Comparison of ENCODE assay signal across 8 cellular contexts in genomic region chr17:79075433-79075805, GRCh38. TPM values are rescaled to one million over a fixed set of nuclear protein-coding genes. Genes with fewer than 3 reads are reported as not detected.
DNase-seq lines count a peak whose midpoint lies in the region; ATAC-seq, FAIRE-seq and TF ChIP-seq lines count a peak whose summit lies in the region.

No MANE protein-coding gene starts in this region.

- H3K4me2 ChIP-seq in IMR-90 (ENCODE audit: low read depth, low read length) (peak overlapping the region; percentile 71), keratinocyte (ENCODE audit: control insufficient read depth, extremely low read depth, insufficient read depth, low read depth, low read length) (peak overlapping the region; percentile 80)

- H4K20me1 ChIP-seq in IMR-90 (ENCODE audit: insufficient read depth, low read length) (no peaks in the 10 kb centered on the region), keratinocyte (ENCODE audit: control insufficient read depth, extremely low read depth, insufficient read depth, low read length) (no peaks in the 10 kb centered on the region)

- H3K36me3 ChIP-seq in IMR-90 (ENCODE audit: control insufficient read depth, insufficient read depth, low read length) (peaks cover 19% of the 10 kb centered on the region), keratinocyte (ENCODE audit: control insufficient read depth in 2 of 2, extremely low read depth in 1 of 2, insufficient read depth in 2 of 2, low read length in 2 of 2) (peaks cover 14% of the 10 kb centered on the region in 2 experiments)

- no peak overlapping the region for H2BK20ac ChIP-seq in IMR-90 (ENCODE audit: low read depth, low read length)

- no peak overlapping the region for H4K5ac ChIP-seq in IMR-90 (ENCODE audit: low read depth, low read length)

- dilution Hi-C loops in IMR-90 (cut with HindIII; ENCODE audit: low sequenced_read_pairs, unreplicated experiment): no loop called here
- dilution Hi-C loops in keratinocyte (cut with MboI; ENCODE audit: extremely low pct_ligation_motif_present, low sequenced_read_pairs): no loop called here

- H3K9me1 ChIP-seq in IMR-90 (ENCODE audit: insufficient read depth, low read length) (no peaks in the 10 kb centered on the region; the same call in 1 of the 2 replicates), keratinocyte (ENCODE audit: control insufficient read depth, extremely low read depth, insufficient read depth, low read length) (no peaks in the 10 kb centered on the region)

- H3K4ac ChIP-seq in IMR-90 (ENCODE audit: low read depth, low read length): peak overlapping the region; percentile 72

- peak overlapping the region; percentile 81 for H2AK9ac ChIP-seq in IMR-90 (replicated peaks; ENCODE audit: low read depth, low read length, poor library complexity)

- TF ChIP-seq RAD21 in IMR-90 (IDR thresholded peaks at IDR 0.05; ENCODE audit: low read length): no peak

- no peak for FAIRE-seq in keratinocyte (lab: Jason Lieb, UNC)

- in situ Hi-C loops in IMR-90 (cut with MboI; ENCODE audit: low sequenced_read_pairs): loop anchor here (25.0 kb wide), 1 partner anchor 637 kb away; no protein-coding TSS in a partner anchor
- in situ Hi-C loops in astrocyte of the spinal cord (cut with HindIII; ENCODE audit: low sequenced_read_pairs): no loop called here

- H3K18ac ChIP-seq in IMR-90 (ENCODE audit: low read depth, low read length): no peak overlapping the region

- ATAC-seq in IMR-90 (ENCODE audit: low read depth): peak; percentile 40
- ATAC-seq in HG02610 (IDR thresholded peaks at IDR 0.05; ENCODE audit: unreplicated experiment): no peak

- POLR2A ChIA-PET in IMR-90 (lab: Charles Lee; ENCODE audit: unreplicated experiment): no interaction called here

- peak; percentile 40 to 41 for DNase-seq in stimulated activated CD4-positive, alpha-beta T cell treated with anti-CD3 and anti-CD28 coated beads, Interleukin-2, amount 100 ng/mL, for 24 hours
- DNase-seq in stimulated activated CD4-positive, alpha-beta T cell treated with anti-CD3 and anti-CD28 coated beads, Interleukin-1b, Interleukin-23, amount 100 ng/mL, for 48 hours: no peak
- DNase-seq in IMR-90 (no peak), astrocyte of the spinal cord (ENCODE audit: low read depth, low spot score) (no peak), keratinocyte (ENCODE audit: low read depth, low spot score) (no peak), occipital lobe (lab: John Stamatoyannopoulos, UW) (no peak)
- DNase-seq in stimulated activated naive CD4-positive, alpha-beta T cell treated with Interleukin-2 at 50 U/mL for 16 hours (lab: John Stamatoyannopoulos, UW): peak; percentile 4

- CTCF ChIA-PET in IMR-90 (lab: Yijun Ruan, JAX): interaction anchor here (1.0 to 1.4 kb wide), 2 partner anchors 10 to 12 kb away, joined by 3 read pairs; no protein-coding TSS in a partner anchor

- H2AFZ ChIP-seq in IMR-90 (replicated peaks; ENCODE audit: low read length, poor library complexity): peak overlapping the region; percentile 91
- H2AFZ ChIP-seq in keratinocyte (ENCODE audit: control insufficient read depth, low read length): peak overlapping the region; percentile 10

- H3K79me2 ChIP-seq in keratinocyte (ENCODE audit: control insufficient read depth, insufficient read depth, low read length): no peaks in the 10 kb centered on the region

- H2BK15ac ChIP-seq in IMR-90 (ENCODE audit: low read depth, low read length): no peak overlapping the region

- H3K4me1 ChIP-seq in IMR-90 (ENCODE audit: control insufficient read depth, insufficient read depth, low read length): 0 out of 2 replicates have a peak, but pooled peaks cover 2% of the 10 kb centered on the region
- H3K4me1 ChIP-seq in keratinocyte (ENCODE audit: control insufficient read depth, extremely low read depth, insufficient read depth, low read length): no peaks in the 10 kb centered on the region

- H3K9ac ChIP-seq in IMR-90 (ENCODE audit: low read depth, low read length) (peak overlapping the region; percentile 64), keratinocyte (ENCODE audit: control insufficient read depth, extremely low read depth, insufficient read depth, low read length) (peak overlapping the region; percentile 73)

- H3K4me3 ChIP-seq in IMR-90 (ENCODE audit: insufficient read depth, low read depth, low read length) (peak overlapping the region; percentile 89), astrocyte of the spinal cord (ENCODE audit: low read depth, low read length) (peak overlapping the region; percentile 60), keratinocyte (ENCODE audit: control insufficient read depth in 2 of 3, extremely low read depth in 1 of 3, insufficient read depth in 2 of 3, low read depth in 1 of 3, low read length in 3 of 3) (peak overlapping the region; percentile 56 to 71 (median 69))

- H2BK5ac ChIP-seq in IMR-90 (ENCODE audit: low read depth, low read length, poor library complexity, severe bottlenecking): no peak overlapping the region

- H3K9me3 ChIP-seq in IMR-90 (ENCODE audit: control insufficient read depth, insufficient read depth, low read length) (no peaks in the 10 kb centered on the region), keratinocyte (ENCODE audit: control insufficient read depth, low read depth, low read length) (no peaks in the 10 kb centered on the region)

- no peak for TF ChIP-seq POLR2A in IMR-90 (IDR thresholded peaks at IDR 0.05; ENCODE audit: low read depth, low read length)

- H4K91ac ChIP-seq in IMR-90 (ENCODE audit: insufficient read depth, low read depth, low read length): no peak overlapping the region

- BruUV-seq in IMR-90 (replicated peaks; lab: Mats Ljungman, UMichigan): no TSS peak

- H3K27me3 ChIP-seq in IMR-90 (ENCODE audit: control insufficient read depth, insufficient read depth, low read length) (peaks cover 2% of the 10 kb centered on the region), keratinocyte (ENCODE audit: control insufficient read depth, extremely low read depth, insufficient read depth, low read length) (no peaks in the 10 kb centered on the region)

- no peak overlapping the region for H2BK120ac ChIP-seq in IMR-90 (ENCODE audit: low read depth, low read length)

- no CpG with 5 or more reads among the region's 7 CpGs for WGBS in IMR-90 (ENCODE audit: extremely low coverage in 2 of 2, insufficient read length in 1 of 2), 2 experiments

- H2AK5ac ChIP-seq in IMR-90 (ENCODE audit: low read depth, low read length): no peak overlapping the region

- TF ChIP-seq CTCF in IMR-90 (conservative IDR thresholded peaks at IDR 0.05; ENCODE audit: low read depth, low read length): no peak
- TF ChIP-seq CTCF in astrocyte of the spinal cord (IDR thresholded peaks at IDR 0.05; ENCODE audit: low read depth, low read length): no peak
- TF ChIP-seq CTCF in keratinocyte (optimal IDR thresholded peaks at IDR 0.05 in 1 of 3, IDR thresholded peaks at IDR 0.05 in 1 of 3, conservative IDR thresholded peaks at IDR 0.05 in 1 of 3; ENCODE audit: extremely low read depth in 1 of 3, insufficient read depth in 2 of 3, low read length in 3 of 3): no peak

- peak overlapping the region; percentile 79 for H3K23ac ChIP-seq in IMR-90 (ENCODE audit: low read depth, low read length)

- intact Hi-C loops in IMR-90 (cut with micrococcal nuclease): no loop called here

- H4K8ac ChIP-seq in IMR-90 (ENCODE audit: low read depth in 2 of 2, low read length in 2 of 2): peak overlapping the region; percentile 31 to 58; a peak in 2 of 4 replicates

- peak overlapping the region; percentile 58 for H3K14ac ChIP-seq in IMR-90 (replicated peaks; ENCODE audit: low read depth, low read length)

- no peak overlapping the region for H3K56ac ChIP-seq in IMR-90 (ENCODE audit: extremely low read depth, insufficient read depth, low read length)

- peaks cover 0 to 13% of the 10 kb centered on the region in 2 experiments; a peak in 2 of 4 replicates for H3K79me1 ChIP-seq in IMR-90 (ENCODE audit: low read depth in 1 of 2, low read length in 2 of 2)

- peak overlapping the region; percentile 34; the same call in 1 of the 2 replicates for H3K27ac ChIP-seq in IMR-90 (ENCODE audit: insufficient read depth, low read length)
- H3K27ac ChIP-seq in keratinocyte (ENCODE audit: control insufficient read depth, insufficient read depth, low read length): peak overlapping the region; percentile 30

TF ChIP-seq in IMR-90, 13 proteins besides CTCF, POLR2A, EP300 and RAD21:
- TF ChIP-seq SMC3 (IDR thresholded peaks at IDR 0.05; ENCODE audit: low read depth, low read length): no peak
- no peak for TF ChIP-seq CEBPB (IDR thresholded peaks at IDR 0.05; ENCODE audit: low read depth, low read length)

RNA-seq across cellular contexts. Expression of gene ENGASE, which starts 0.8 kb away (rescaled TPM):
- total RNA-seq in IMR-90 (2012; rRNA removed) (2.5 and 3.9 TPM in 2 replicates), occipital lobe (5.8 TPM)
- polyA plus RNA-seq in IMR-90 (2012; rRNA removed) (10.4 and 12.1 TPM in 2 replicates), keratinocyte (6.0 to 9.1 TPM (median 6.6 TPM) in 3 replicates)
- polyA plus RNA-seq in IMR-90 (2012; cell fraction: cytosol; rRNA removed): 5.4 and 8.9 TPM in 2 replicates
- 108 and 158 TPM in 2 replicates for polyA plus RNA-seq in IMR-90 (2012; cell fraction: nucleus; rRNA removed; ENCODE audit: low replicate concordance)
- polyA plus RNA-seq in keratinocyte (2011; ENCODE audit: low read depth): 5.1 TPM
- polyA plus RNA-seq in keratinocyte (2011; cell fraction: cytosol; rRNA removed): 1.3 and 2.0 TPM in 2 replicates
- 35.0 and 42.9 TPM in 2 replicates for polyA plus RNA-seq in keratinocyte (2011; cell fraction: nucleus; rRNA removed)
- polyA plus RNA-seq in keratinocyte (2012; ENCODE audit: low replicate concordance): 7.3 and 8.3 TPM in 2 replicates
- polyA minus RNA-seq in keratinocyte: 5.3 to 13.6 TPM (median 6.8 TPM) in 3 replicates
- 5.6 TPM for polyA minus RNA-seq in keratinocyte (2011; cell fraction: cytosol; rRNA and poly(A)+ RNA removed)
- polyA minus RNA-seq in keratinocyte (2011; cell fraction: nucleus; rRNA and poly(A)+ RNA removed): 8.6 and 9.2 TPM in 2 replicates

RNA-seq across cellular contexts. Expression of gene C1QTNF1, which starts 51.5 kb away (rescaled TPM):
- 1.7 and 3.4 TPM in 2 replicates for total RNA-seq in IMR-90 (2012; rRNA removed)
- polyA plus RNA-seq in IMR-90 (2012; rRNA removed): 8.4 and 9.0 TPM in 2 replicates
- 5.2 and 16.8 TPM in 2 replicates for polyA plus RNA-seq in IMR-90 (2012; cell fraction: cytosol; rRNA removed)
- polyA plus RNA-seq in IMR-90 (2012; cell fraction: nucleus; rRNA removed; ENCODE audit: low replicate concordance): 7.4 and 9.5 TPM in 2 replicates
- polyA plus RNA-seq in keratinocyte: 6.6 to 17.2 TPM (median 14.3 TPM) in 3 replicates
- polyA plus RNA-seq in keratinocyte (2011; ENCODE audit: low read depth): 0.25 TPM
- polyA plus RNA-seq in keratinocyte (2011; cell fraction: cytosol; rRNA removed): 9.6 and 17.3 TPM in 2 replicates
- polyA plus RNA-seq in keratinocyte (2011; cell fraction: nucleus; rRNA removed): 22.3 and 34.7 TPM in 2 replicates
- 1.2 and 18.7 TPM in 2 replicates for polyA plus RNA-seq in keratinocyte (2012; ENCODE audit: low replicate concordance)
- 7.8 to 26.3 TPM (median 17.1 TPM) in 3 replicates for polyA minus RNA-seq in keratinocyte
- 31.3 TPM for polyA minus RNA-seq in keratinocyte (2011; cell fraction: cytosol; rRNA and poly(A)+ RNA removed)
- polyA minus RNA-seq in keratinocyte (2011; cell fraction: nucleus; rRNA and poly(A)+ RNA removed): 28.9 and 39.9 TPM in 2 replicates
- total RNA-seq in occipital lobe: 0.78 TPM

Comparison
In these comparisons a context has a peak if more than half of its experiments do, and no peak if none do; other contexts are left out.
1. DNase-seq: peak in stimulated activated CD4-positive, alpha-beta T cell treated with anti-CD3 and anti-CD28 coated beads, Interleukin-2, amount 100 ng/mL, for 24 hours (2 of 2) and stimulated activated naive CD4-positive, alpha-beta T cell treated with Interleukin-2 at 50 U/mL for 16 hours (single experiment); none in stimulated activated CD4-positive, alpha-beta T cell treated with anti-CD3 and anti-CD28 coated beads, Interleukin-1b, Interleukin-23, amount 100 ng/mL, for 48 hours (single experiment), IMR-90 (single experiment), astrocyte of the spinal cord (single experiment), keratinocyte (single experiment) and occipital lobe (single experiment).
2. Peak in every context shown above with its lines, with median percentiles within 50 percentile points of each other: H3K4me3 ChIP-seq.